18 cellular contexts compared by ENCODE assay signal in the genomic region with DNA sequence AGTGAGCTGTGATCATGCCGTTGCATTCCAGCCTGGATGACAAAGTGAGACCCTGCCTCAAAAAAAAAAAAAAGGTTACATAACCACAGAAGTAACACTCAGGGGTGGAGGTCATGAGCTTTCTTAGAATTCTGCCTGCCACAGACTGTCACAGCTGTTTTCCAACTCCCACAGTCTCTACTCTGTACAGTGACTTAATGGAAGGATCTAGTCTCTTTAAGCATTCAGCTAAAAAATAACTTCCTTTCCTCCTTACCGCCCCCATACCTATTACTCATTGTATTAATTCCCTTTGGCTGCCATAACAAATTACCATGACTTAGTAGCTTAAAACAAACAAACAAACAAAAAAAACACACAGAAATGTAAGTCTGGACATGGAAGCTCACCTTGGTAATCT.
A peak's percentile ranks its signal among the peaks of the same experiment; 100 is the strongest.
DNase-seq lines count a peak whose midpoint lies in the region; ATAC-seq, FAIRE-seq and TF ChIP-seq lines count a peak whose summit lies in the region.
"Had no signal": no experiment of that assay in that cellular context is flagged by ENCODE, and none has a peak within 500 bp of the region (broad histone marks: within the 10 kb centered on the region; RNA-seq: fewer than 3 reads in every experiment).

No MANE protein-coding gene starts in this region.

- H3K27ac ChIP-seq in astrocyte (ENCODE audit: low read depth, low read length), result no peak overlapping the region
- no peak overlapping the region for H3K27ac ChIP-seq in osteoblast (ENCODE audit: low read depth, low read length)

- peaks cover 6% of the 10 kb centered on the region for H3K4me1 Mint-ChIP-seq in activated naive CD8-positive, alpha-beta T cell treated with anti-CD3 and anti-CD28 coated beads, Interleukin-2, amount 50 U/mL, for 24 hours
- peaks cover 7% of the 10 kb centered on the region for H3K4me1 Mint-ChIP-seq in activated naive CD8-positive, alpha-beta T cell treated with anti-CD3 and anti-CD28 coated beads for 36 hours
- H3K4me1 Mint-ChIP-seq in astrocyte (ENCODE audit: low read depth, unreplicated experiment), result peaks cover 10% of the 10 kb centered on the region

- H3K9ac ChIP-seq in astrocyte (ENCODE audit: low read length), result no peak overlapping the region

- H2AFZ ChIP-seq in astrocyte (ENCODE audit: low read depth, low read length) (no peak overlapping the region), osteoblast (ENCODE audit: low read length) (no peak overlapping the region)

- TF ChIP-seq CTCF in astrocyte (IDR thresholded peaks at IDR 0.05; ENCODE audit: insufficient read depth, low read depth, low read length) (no peak), osteoblast (IDR thresholded peaks at IDR 0.05; ENCODE audit: extremely low read depth, low read depth, low read length) (no peak)

- no peaks in the 10 kb centered on the region for H3K36me3 ChIP-seq in astrocyte (ENCODE audit: insufficient read depth, low read length)
- no peaks in the 10 kb centered on the region for H3K36me3 ChIP-seq in osteoblast (ENCODE audit: insufficient read depth, low read length)
- H3K36me3 ChIP-seq: BE2C had no signal

- DNase-seq in activated naive CD8-positive, alpha-beta T cell treated with anti-CD3 and anti-CD28 coated beads, Interleukin-2, amount 50 U/mL, for 24 hours, result no peak
- DNase-seq in activated naive CD8-positive, alpha-beta T cell treated with anti-CD3 and anti-CD28 coated beads for 36 hours, result no peak
- peak; percentile 56 for DNase-seq in astrocyte (ENCODE audit: low read depth)
- DNase-seq in renal cortical epithelial cell (ENCODE audit: low read depth), result peak; percentile 82
- no peak for DNase-seq in NCI-H187 treated with DMSO at 0.1 percent for 48 hours (lab: John Stamatoyannopoulos, UW)
- DNase-seq in osteoblast (ENCODE audit: insufficient read length, low spot score, missing footprints), result no peak
- DNase-seq: BE2C; CD4-positive, alpha-beta T cell; DMS153; H9; NCI-H1105; NCI-H1694; NCI-H510A; NCI-H748 treated with DMSO at 0.1 percent for 48 hours; Right ventricle myocardium superior had no signal

- no peak overlapping the region for H3K4me3 Mint-ChIP-seq in activated naive CD8-positive, alpha-beta T cell treated with anti-CD3 and anti-CD28 coated beads, Interleukin-2, amount 50 U/mL, for 24 hours
- no peak overlapping the region for H3K4me3 Mint-ChIP-seq in activated naive CD8-positive, alpha-beta T cell treated with anti-CD3 and anti-CD28 coated beads for 36 hours
- H3K4me3 Mint-ChIP-seq in astrocyte (ENCODE audit: unreplicated experiment), result no peak overlapping the region
- H3K4me3 Mint-ChIP-seq: CD4-positive, alpha-beta T cell; H9 had no signal

- no peak for FAIRE-seq in astrocyte (lab: Jason Lieb, UNC)
- FAIRE-seq: GM12891 had no signal

- peak; percentile 74 for ATAC-seq in activated naive CD8-positive, alpha-beta T cell treated with anti-CD3 and anti-CD28 coated beads, Interleukin-2, amount 50 U/mL, for 24 hours
- ATAC-seq in GM18909 (IDR thresholded peaks at IDR 0.05; ENCODE audit: poor library complexity, unreplicated experiment), result no peak
- ATAC-seq in GM19035 (IDR thresholded peaks at IDR 0.05; ENCODE audit: unreplicated experiment), result no peak

- H3K27me3 ChIP-seq in astrocyte (ENCODE audit: insufficient read depth, low read length), result no peaks in the 10 kb centered on the region
- H3K27me3 ChIP-seq in osteoblast (ENCODE audit: insufficient read depth, low read length), result peaks cover 4% of the 10 kb centered on the region
- H3K27me3 ChIP-seq: BE2C had no signal

- no peaks in the 10 kb centered on the region for H3K79me2 ChIP-seq in astrocyte (ENCODE audit: insufficient read depth, low read length)
- no peaks in the 10 kb centered on the region for H3K79me2 ChIP-seq in osteoblast (ENCODE audit: insufficient read depth, low read length)

- no peaks in the 10 kb centered on the region for H3K4me1 ChIP-seq in astrocyte (ENCODE audit: insufficient read depth, low read length)
- no peaks in the 10 kb centered on the region for H3K4me1 ChIP-seq in osteoblast (ENCODE audit: insufficient read depth, low read length)
- H3K4me1 ChIP-seq: BE2C had no signal

- no peaks in the 10 kb centered on the region for H3K9me3 Mint-ChIP-seq in activated naive CD8-positive, alpha-beta T cell treated with anti-CD3 and anti-CD28 coated beads, Interleukin-2, amount 50 U/mL, for 24 hours
- no peaks in the 10 kb centered on the region for H3K9me3 Mint-ChIP-seq in activated naive CD8-positive, alpha-beta T cell treated with anti-CD3 and anti-CD28 coated beads for 36 hours
- no peaks in the 10 kb centered on the region for H3K9me3 Mint-ChIP-seq in astrocyte (ENCODE audit: unreplicated experiment)
- H3K9me3 Mint-ChIP-seq: CD4-positive, alpha-beta T cell; H9 had no signal

- H3K4me3 ChIP-seq in astrocyte (ENCODE audit: insufficient read depth, low read depth, low read length) (no peak overlapping the region), osteoblast (ENCODE audit: insufficient read depth, low read length) (no peak overlapping the region)

- no peaks in the 10 kb centered on the region for H4K20me1 ChIP-seq in astrocyte (ENCODE audit: insufficient read depth, low read length)
- H4K20me1 ChIP-seq in osteoblast (ENCODE audit: insufficient read depth, low read length), result no peaks in the 10 kb centered on the region

- H3K4me2 ChIP-seq in astrocyte (ENCODE audit: low read length) (no peak overlapping the region), osteoblast (ENCODE audit: insufficient read depth, low read length) (no peak overlapping the region)

- H3K9me3 ChIP-seq in astrocyte (ENCODE audit: insufficient read depth, low read depth, low read length) (no peaks in the 10 kb centered on the region), osteoblast (ENCODE audit: low read depth, low read length) (no peaks in the 10 kb centered on the region)
- H3K9me3 ChIP-seq: BE2C had no signal

- no peak overlapping the region for H3K27ac Mint-ChIP-seq in activated naive CD8-positive, alpha-beta T cell treated with anti-CD3 and anti-CD28 coated beads, Interleukin-2, amount 50 U/mL, for 24 hours
- H3K27ac Mint-ChIP-seq in activated naive CD8-positive, alpha-beta T cell treated with anti-CD3 and anti-CD28 coated beads for 36 hours, result no peak overlapping the region
- no peak overlapping the region for H3K27ac Mint-ChIP-seq in astrocyte (ENCODE audit: unreplicated experiment)
- H3K27ac Mint-ChIP-seq: CD4-positive, alpha-beta T cell; H9 had no signal

- H3K27me3 Mint-ChIP-seq in activated naive CD8-positive, alpha-beta T cell treated with anti-CD3 and anti-CD28 coated beads, Interleukin-2, amount 50 U/mL, for 24 hours, result no peaks in the 10 kb centered on the region
- H3K27me3 Mint-ChIP-seq in activated naive CD8-positive, alpha-beta T cell treated with anti-CD3 and anti-CD28 coated beads for 36 hours, result no peaks in the 10 kb centered on the region
- no peaks in the 10 kb centered on the region for H3K27me3 Mint-ChIP-seq in astrocyte (ENCODE audit: low read depth, unreplicated experiment)
- H3K27me3 Mint-ChIP-seq: CD4-positive, alpha-beta T cell had no signal

- H3K36me3 Mint-ChIP-seq in activated naive CD8-positive, alpha-beta T cell treated with anti-CD3 and anti-CD28 coated beads, Interleukin-2, amount 50 U/mL, for 24 hours (ENCODE audit: low read depth), result no peaks in the 10 kb centered on the region
- no peaks in the 10 kb centered on the region for H3K36me3 Mint-ChIP-seq in activated naive CD8-positive, alpha-beta T cell treated with anti-CD3 and anti-CD28 coated beads for 36 hours
- no peaks in the 10 kb centered on the region for H3K36me3 Mint-ChIP-seq in astrocyte (ENCODE audit: low read depth, unreplicated experiment)

Comparison
In these comparisons a context has a peak if more than half of its experiments do, and no peak if none do; other contexts are left out.
1. DNase-seq: peak in astrocyte (single experiment) and renal cortical epithelial cell (single experiment); none in activated naive CD8-positive, alpha-beta T cell treated with anti-CD3 and anti-CD28 coated beads, Interleukin-2, amount 50 U/mL, for 24 hours (single experiment), activated naive CD8-positive, alpha-beta T cell treated with anti-CD3 and anti-CD28 coated beads for 36 hours (single experiment), NCI-H187 treated with DMSO at 0.1 percent for 48 hours (single experiment) and osteoblast (single experiment).